In genomic region chr1:53281180-53281579, GRCh38 we compare ENCODE assay signal across 13 cellular contexts.
"Had no signal": no experiment of that assay in that cellular context is flagged by ENCODE, and none has a peak within 500 bp of the region (broad histone marks: within the 10 kb centered on the region; RNA-seq: fewer than 3 reads in every experiment).

No MANE protein-coding gene starts in this region.

- H3K36me3 Mint-ChIP-seq: T-cell had no signal

- H3K27ac ChIP-seq: body of pancreas, parathyroid adenoma, stomach had no signal

- H3K27me3 Mint-ChIP-seq: T-cell had no signal

- H3K9me3 Mint-ChIP-seq: activated T-cell treated with anti-CD3 and anti-CD28 coated beads, Interleukin-2, amount 50 U/mL, for 72 hours; T-cell; WTC11 had no signal

- H3K27ac Mint-ChIP-seq: T-cell had no signal

- H3K4me1 Mint-ChIP-seq: T-cell, WTC11 had no signal

- ATAC-seq: activated T-cell treated with anti-CD3 and anti-CD28 coated beads, Interleukin-2, amount 50 U/mL, for 72 hours; body of pancreas; T-cell; WTC11 had no signal

- H3K4me3 Mint-ChIP-seq: activated T-cell treated with anti-CD3 and anti-CD28 coated beads, Interleukin-2, amount 50 U/mL, for 72 hours; T-cell; WTC11 had no signal

- DNase-seq: activated CD8-positive, alpha-beta memory T cell treated with anti-CD3 and anti-CD28 coated beads, Interleukin-2, amount 50 U/mL, for 4 hours; activated naive CD4-positive, alpha-beta T cell treated with Interleukin-2 at 50 U/mL for 16 hours; activated T-cell treated with anti-CD3 and anti-CD28 coated beads, Interleukin-2, amount 50 U/mL, for 72 hours; amniotic stem cell; body of pancreas; dermis blood vessel endothelial cell; erythroblast; stimulated activated CD4-positive, alpha-beta T cell treated with anti-CD3 and anti-CD28 coated beads, Interleukin-4, amount 100 ng/mL, for 1 hour; stimulated activated CD8-positive, alpha-beta memory T cell treated with anti-CD3 and anti-CD28 coated beads, Interleukin-4, amount 100 ng/mL, for 48 hours; stomach; T-cell had no signal
